Comparison of ENCODE assay signal across 35 cellular contexts in the genomic region with DNA sequence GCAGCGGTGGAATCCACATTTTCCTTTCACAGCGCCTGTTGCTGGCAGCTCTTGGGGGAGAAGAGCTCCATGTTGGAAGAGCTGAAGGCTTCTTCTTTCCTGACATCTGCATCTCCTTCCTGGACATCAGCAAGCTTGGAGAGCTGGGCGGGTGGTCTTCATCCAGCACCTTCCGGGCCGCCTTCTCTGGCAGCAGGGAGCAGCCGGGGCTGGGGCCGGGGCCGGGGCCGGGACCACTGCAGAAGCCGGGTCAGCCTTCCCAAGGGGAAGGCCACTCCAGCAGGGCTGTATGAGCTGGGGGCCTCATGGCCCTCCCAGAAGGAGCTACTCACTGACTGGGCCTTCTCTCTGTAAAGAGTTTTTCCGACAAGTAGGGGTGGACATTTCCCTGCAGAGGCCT.
DNase-seq lines count a peak whose midpoint lies in the region; ATAC-seq and TF ChIP-seq lines count a peak whose summit lies in the region.
"Had no signal": no experiment of that assay in that cellular context is flagged by ENCODE, and none has a peak within 500 bp of the region (broad histone marks: within the 10 kb centered on the region; RNA-seq: fewer than 3 reads in every experiment).

No MANE protein-coding gene starts in this region.

- no peak overlapping the region for H3K4ac ChIP-seq in neuronal stem cell (ENCODE audit: low read length)

- no peak overlapping the region for H4K8ac ChIP-seq in neuronal stem cell (ENCODE audit: low read depth, low read length)

- no CpG with 5 or more reads among the region's 11 CpGs for WGBS in neuronal stem cell (ENCODE audit: extremely low coverage in 2 of 2, insufficient read length in 2 of 2, insufficient replicate concordance in 1 of 2), 2 donors

- no peak overlapping the region for H3K4me3 Mint-ChIP-seq in stimulated activated naive CD8-positive, alpha-beta T cell treated with anti-CD3 and anti-CD28 coated beads, Interleukin-15, amount 100 ng/mL, for 72 hours
- no peak overlapping the region for H3K4me3 Mint-ChIP-seq in stimulated activated memory B cell treated with anti-CD40 and anti-IgM and Interleukin-4, amounts not matched to agents 10 μg/mL and 1 μg/mL and 100 μg/mL, for 72 hours
- H3K4me3 Mint-ChIP-seq: B cell; CD14-positive monocyte; CD4-positive, alpha-beta memory T cell; CD4-positive, alpha-beta T cell; CD4-positive, CD25-positive, alpha-beta regulatory T cell; CD8-positive, alpha-beta memory T cell; CD8-positive, alpha-beta T cell had no signal

- H3K27ac ChIP-seq in neuronal stem cell (replicated peaks; ENCODE audit: low read length), result no peak overlapping the region
- H3K27ac ChIP-seq in upper lobe of right lung, result no peak overlapping the region
- H3K27ac ChIP-seq in gastrocnemius medialis, result no peak overlapping the region
- H3K27ac ChIP-seq: 22Rv1; A549; BLaER1; BLaER1 treated with 17β-estradiol and CSF1 and Interleukin-3, amounts not matched to agents 10 nM and 100 nM; C4-2B had no signal

- no peak overlapping the region for H2BK5ac ChIP-seq in neuronal stem cell (ENCODE audit: low read length)

- TF ChIP-seq CTCF in upper lobe of right lung (IDR thresholded peaks at IDR 0.05), result no peak
- no peak for TF ChIP-seq CTCF in gastrocnemius medialis (IDR thresholded peaks at IDR 0.05 in 4 of 5, conservative IDR thresholded peaks at IDR 0.05 in 1 of 5)

- no peak overlapping the region for H3K27ac Mint-ChIP-seq in stimulated activated naive CD8-positive, alpha-beta T cell treated with anti-CD3 and anti-CD28 coated beads, Interleukin-15, amount 100 ng/mL, for 72 hours
- H3K27ac Mint-ChIP-seq in stimulated activated memory B cell treated with anti-CD40 and anti-IgM and Interleukin-4, amounts not matched to agents 10 μg/mL and 1 μg/mL and 100 μg/mL, for 72 hours, result no peak overlapping the region
- H3K27ac Mint-ChIP-seq: B cell; CD14-positive monocyte; CD4-positive, alpha-beta T cell; CD4-positive, CD25-positive, alpha-beta regulatory T cell; CD8-positive, alpha-beta memory T cell; CD8-positive, alpha-beta T cell had no signal

- peaks cover 18 to 20% of the 10 kb centered on the region in 2 donors for H3K9me3 Mint-ChIP-seq in stimulated activated naive CD8-positive, alpha-beta T cell treated with anti-CD3 and anti-CD28 coated beads, Interleukin-15, amount 100 ng/mL, for 72 hours
- peaks cover 7% of the 10 kb centered on the region for H3K9me3 Mint-ChIP-seq in stimulated activated memory B cell treated with anti-CD40 and anti-IgM and Interleukin-4, amounts not matched to agents 10 μg/mL and 1 μg/mL and 100 μg/mL, for 72 hours

- no peak overlapping the region for H3K14ac ChIP-seq in neuronal stem cell (ENCODE audit: low read length)

- no peaks in the 10 kb centered on the region for H3K4me1 Mint-ChIP-seq in stimulated activated naive CD8-positive, alpha-beta T cell treated with anti-CD3 and anti-CD28 coated beads, Interleukin-15, amount 100 ng/mL, for 72 hours
- peaks cover 5% of the 10 kb centered on the region for H3K4me1 Mint-ChIP-seq in stimulated activated memory B cell treated with anti-CD40 and anti-IgM and Interleukin-4, amounts not matched to agents 10 μg/mL and 1 μg/mL and 100 μg/mL, for 72 hours
- H3K4me1 Mint-ChIP-seq: B cell; CD14-positive monocyte; CD4-positive, alpha-beta memory T cell; CD4-positive, CD25-positive, alpha-beta regulatory T cell; CD8-positive, alpha-beta memory T cell had no signal

- no peak overlapping the region for H2AFZ ChIP-seq in neuronal stem cell (ENCODE audit: low read length)

- in situ Hi-C loops in gastrocnemius medialis (cut with MboI; ENCODE audit: low sequenced_read_pairs in 4 of 4), result no loop called here

- no peak overlapping the region for H4K91ac ChIP-seq in neuronal stem cell (ENCODE audit: low read depth, low read length, poor library complexity)

- H3K27me3 Mint-ChIP-seq in stimulated activated naive CD8-positive, alpha-beta T cell treated with anti-CD3 and anti-CD28 coated beads, Interleukin-15, amount 100 ng/mL, for 72 hours, result peaks cover 9% of the 10 kb centered on the region
- no peaks in the 10 kb centered on the region for H3K27me3 Mint-ChIP-seq in stimulated activated memory B cell treated with anti-CD40 and anti-IgM and Interleukin-4, amounts not matched to agents 10 μg/mL and 1 μg/mL and 100 μg/mL, for 72 hours
- H3K27me3 Mint-ChIP-seq: B cell; CD4-positive, alpha-beta memory T cell; CD4-positive, alpha-beta T cell; CD4-positive, CD25-positive, alpha-beta regulatory T cell; CD8-positive, alpha-beta memory T cell had no signal

- H3K18ac ChIP-seq in neuronal stem cell (ENCODE audit: low read length), result peak overlapping the region; percentile 27

- H2BK12ac ChIP-seq in neuronal stem cell (ENCODE audit: low read length), result no peak overlapping the region

- H3K36me3 ChIP-seq in neuronal stem cell (replicated peaks in 1 of 2; ENCODE audit: control insufficient read depth in 2 of 2, insufficient read depth in 2 of 2, low read length in 2 of 2), result no peaks in the 10 kb centered on the region
- no peaks in the 10 kb centered on the region for H3K36me3 ChIP-seq in upper lobe of right lung
- H3K36me3 ChIP-seq in gastrocnemius medialis, result no peaks in the 10 kb centered on the region
- H3K36me3 ChIP-seq: BE2C; BLaER1; BLaER1 treated with 17β-estradiol and CSF1 and Interleukin-3, amounts not matched to agents 10 nM and 100 nM had no signal

- intact Hi-C loops in upper lobe of right lung (cut with DNase I), result no loop called here
- intact Hi-C loops in gastrocnemius medialis (cut with DNase I; ENCODE audit: low total_unique reads), result no loop called here

- H3K9ac ChIP-seq in neuronal stem cell (ENCODE audit: low read depth, low read length, poor library complexity), result no peak overlapping the region
- H3K9ac ChIP-seq: BLaER1; BLaER1 treated with 17β-estradiol and CSF1 and Interleukin-3, amounts not matched to agents 10 nM and 100 nM had no signal

- H3K9me3 ChIP-seq in neuronal stem cell (replicated peaks in 1 of 2; ENCODE audit: control insufficient read depth in 2 of 2, insufficient read depth in 1 of 2, low read depth in 1 of 2, low read length in 2 of 2) (no peaks in the 10 kb centered on the region), upper lobe of right lung (no peaks in the 10 kb centered on the region), gastrocnemius medialis (no peaks in the 10 kb centered on the region)
- H3K9me3 ChIP-seq: A549; BE2C; BLaER1; BLaER1 treated with 17β-estradiol and CSF1 and Interleukin-3, amounts not matched to agents 10 nM and 100 nM; Caco-2 had no signal

- H3K23ac ChIP-seq in neuronal stem cell (ENCODE audit: low read depth, low read length, poor library complexity), result no peak overlapping the region

- H2BK120ac ChIP-seq in neuronal stem cell (ENCODE audit: low read depth, low read length), result no peak overlapping the region

- no peak for TF ChIP-seq POLR2A in gastrocnemius medialis (IDR thresholded peaks at IDR 0.05)

- H3K27me3 ChIP-seq in neuronal stem cell (ENCODE audit: control insufficient read depth in 3 of 3, insufficient read depth in 3 of 3, low read depth in 1 of 3, low read length in 3 of 3) (no peaks in the 10 kb centered on the region), upper lobe of right lung (no peaks in the 10 kb centered on the region), gastrocnemius medialis (no peaks in the 10 kb centered on the region)
- H3K27me3 ChIP-seq: BE2C; BLaER1; BLaER1 treated with 17β-estradiol and CSF1 and Interleukin-3, amounts not matched to agents 10 nM and 100 nM had no signal

- H3K36me3 Mint-ChIP-seq in stimulated activated memory B cell treated with anti-CD40 and anti-IgM and Interleukin-4, amounts not matched to agents 10 μg/mL and 1 μg/mL and 100 μg/mL, for 72 hours, result peaks cover 52% of the 10 kb centered on the region
- H3K36me3 Mint-ChIP-seq: CD14-positive monocyte; CD4-positive, alpha-beta memory T cell; CD4-positive, CD25-positive, alpha-beta regulatory T cell; CD8-positive, alpha-beta memory T cell; CD8-positive, alpha-beta T cell had no signal

- H3K4me2 ChIP-seq in neuronal stem cell (ENCODE audit: insufficient read depth, low read length, poor library complexity, severe bottlenecking), result no peak overlapping the region
- H3K4me2 ChIP-seq: A549; BLaER1; BLaER1 treated with 17β-estradiol and CSF1 and Interleukin-3, amounts not matched to agents 10 nM and 100 nM had no signal

- H2BK15ac ChIP-seq in neuronal stem cell (ENCODE audit: low read length), result no peak overlapping the region

- H3K4me3 ChIP-seq in neuronal stem cell (ENCODE audit: low read length in 2 of 2) (no peak overlapping the region), upper lobe of right lung (no peak overlapping the region), gastrocnemius medialis (no peak overlapping the region)
- H3K4me3 ChIP-seq: A549; BLaER1; BLaER1 treated with 17β-estradiol and CSF1 and Interleukin-3, amounts not matched to agents 10 nM and 100 nM had no signal

- no peak overlapping the region for H2AK5ac ChIP-seq in neuronal stem cell (ENCODE audit: low read depth, low read length)

- DNase-seq in stimulated activated naive CD8-positive, alpha-beta T cell treated with anti-CD3 and anti-CD28 coated beads, Interleukin-15, amount 100 ng/mL, for 72 hours, result no peak
- DNase-seq in stimulated activated naive CD8-positive, alpha-beta T cell treated with anti-CD3 and anti-CD28 coated beads, Interleukin-15, Interleukin-2, amounts not matched to agents 100 U/mL and 50 U/mL, for 24 hours, result no peak
- DNase-seq in neuronal stem cell (ENCODE audit: low spot score), result no peak
- no peak for DNase-seq in upper lobe of right lung
- no peak for DNase-seq in gastrocnemius medialis
- DNase-seq in NCI-H1436 treated with DMSO at 0.1 percent for 48 hours (lab: John Stamatoyannopoulos, UW), result no peak
- no peak for DNase-seq in NCI-H1694 treated with DMSO at 0.1 percent for 48 hours (lab: John Stamatoyannopoulos, UW)
- DNase-seq: 8988T; ACHN; AML-193; BE2C; C1 segment of cervical spinal cord; Caco-2; Calu3; CD4-positive, alpha-beta memory T cell; CD4-positive, alpha-beta T cell; CD4-positive, CD25-positive, alpha-beta regulatory T cell; CD8-positive, alpha-beta memory T cell; CD8-positive, alpha-beta T cell; COR-L47; DMS 273 treated with DMSO at 0.1 percent for 48 hours; DMS153; DMS53; DMS79; DMS79 treated with DMSO at 0.1 percent for 48 hours; DND-41; EL had no signal

- no peaks in the 10 kb centered on the region for H3K79me1 ChIP-seq in neuronal stem cell (ENCODE audit: low read depth, low read length)

- H3K4me1 ChIP-seq in neuronal stem cell (ENCODE audit: control insufficient read depth in 2 of 2, insufficient read depth in 1 of 2, low read depth in 1 of 2, low read length in 2 of 2) (no peaks in the 10 kb centered on the region), upper lobe of right lung (no peaks in the 10 kb centered on the region), gastrocnemius medialis (no peaks in the 10 kb centered on the region)
- H3K4me1 ChIP-seq: A549; BE2C; BLaER1; BLaER1 treated with 17β-estradiol and CSF1 and Interleukin-3, amounts not matched to agents 10 nM and 100 nM; Caco-2 had no signal

- ATAC-seq in stimulated activated naive CD8-positive, alpha-beta T cell treated with anti-CD3 and anti-CD28 coated beads, Interleukin-15, amount 100 ng/mL, for 72 hours, result peak; percentile 38
- ATAC-seq in stimulated activated naive CD8-positive, alpha-beta T cell treated with anti-CD3 and anti-CD28 coated beads, Interleukin-15, Interleukin-2, amounts not matched to agents 100 U/mL and 50 U/mL, for 24 hours, result no peak
- ATAC-seq in stimulated activated memory B cell treated with anti-CD40 and anti-IgM and Interleukin-4, amounts not matched to agents 10 μg/mL and 1 μg/mL and 100 μg/mL, for 72 hours, result peak; percentile 27
- peak; percentile 12 for ATAC-seq in upper lobe of right lung
- ATAC-seq in gastrocnemius medialis, result no peak
- ATAC-seq: A549; CD8-positive, alpha-beta T cell had no signal

Comparison
In these comparisons a context has a peak if more than half of its experiments do, and no peak if none do; other contexts are left out.
1. ATAC-seq: peak in stimulated activated naive CD8-positive, alpha-beta T cell treated with anti-CD3 and anti-CD28 coated beads, Interleukin-15, amount 100 ng/mL, for 72 hours (single experiment), stimulated activated memory B cell treated with anti-CD40 and anti-IgM and Interleukin-4, amounts not matched to agents 10 μg/mL and 1 μg/mL and 100 μg/mL, for 72 hours (single experiment) and upper lobe of right lung (single experiment); none in stimulated activated naive CD8-positive, alpha-beta T cell treated with anti-CD3 and anti-CD28 coated beads, Interleukin-15, Interleukin-2, amounts not matched to agents 100 U/mL and 50 U/mL, for 24 hours (single experiment) and gastrocnemius medialis (0 of 2).